ENCODE assay signal across 1 cellular context in genomic region chr2:42129487-42129852, GRCh38.
TF ChIP-seq lines count a peak whose summit lies in the region.

No MANE protein-coding gene starts in this region.

TF ChIP-seq in IMR-90, 13 proteins besides CTCF, POLR2A, EP300 and RAD21:
- TF ChIP-seq ELK1 (IDR thresholded peaks at IDR 0.05; ENCODE audit: borderline replicate concordance, low read depth, low read length): no peak
- TF ChIP-seq MAFK (IDR thresholded peaks at IDR 0.05; ENCODE audit: low read depth, low read length): no peak
- no peak for TF ChIP-seq RCOR1 (IDR thresholded peaks at IDR 0.05; ENCODE audit: insufficient replicate concordance, low read length)
- TF ChIP-seq USF2 (IDR thresholded peaks at IDR 0.05; ENCODE audit: low read depth, low read length): no peak
- no peak for TF ChIP-seq FOS (IDR thresholded peaks at IDR 0.05; ENCODE audit: low read depth, low read length)
- no peak for TF ChIP-seq RFX5 (IDR thresholded peaks at IDR 0.05; ENCODE audit: low read depth, low read length)
- TF ChIP-seq CEBPB (IDR thresholded peaks at IDR 0.05; ENCODE audit: low read depth, low read length): no peak
- TF ChIP-seq NFE2L2 (IDR thresholded peaks at IDR 0.05; ENCODE audit: low read depth, low read length): no peak
- no peak for TF ChIP-seq MXI1 (IDR thresholded peaks at IDR 0.05; ENCODE audit: borderline replicate concordance, low read depth, low read length)
- no peak for TF ChIP-seq BHLHE40 (IDR thresholded peaks at IDR 0.05; ENCODE audit: low read depth, low read length)
- TF ChIP-seq MAZ (IDR thresholded peaks at IDR 0.05; ENCODE audit: borderline replicate concordance, low read depth, low read length): no peak
TF ChIP-seq in IMR-90: peak in this region for 0.
